Comparison of ENCODE assay signal across 13 cellular contexts in the genomic region with DNA sequence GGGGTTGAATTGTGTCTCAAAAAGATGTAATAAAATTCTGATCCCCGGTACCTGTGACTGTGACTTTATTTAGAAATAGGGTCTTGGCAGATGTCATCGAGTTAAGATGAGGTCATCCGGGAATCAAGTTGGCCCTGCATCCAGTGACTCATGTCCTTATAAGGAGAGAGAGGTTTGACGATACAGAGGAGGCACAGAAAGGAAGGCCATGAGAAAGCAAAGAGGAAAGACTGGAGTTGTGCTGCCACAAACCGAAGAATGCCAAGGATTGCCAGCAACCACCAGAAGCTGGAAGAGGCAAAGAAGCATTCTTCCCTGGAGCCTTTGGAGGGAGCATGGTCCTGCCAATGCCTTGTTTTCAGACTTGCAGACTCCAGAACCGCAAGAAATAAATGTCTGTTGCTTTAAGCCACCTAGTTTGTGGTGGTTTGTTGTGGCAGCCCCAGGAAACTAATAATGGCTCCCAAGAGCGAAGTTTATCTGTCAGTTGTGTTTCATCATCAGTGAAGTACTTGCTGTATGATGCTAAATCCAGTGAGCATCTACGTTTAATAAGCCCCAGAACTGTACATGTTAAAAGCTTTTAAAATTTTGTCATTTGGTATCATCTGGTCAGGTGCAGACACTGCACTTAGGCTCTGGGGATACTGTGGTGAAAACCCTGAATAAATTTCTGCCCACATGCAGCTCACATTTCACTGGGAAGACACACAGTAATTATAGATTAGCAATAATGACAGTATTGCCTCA.
A peak's percentile ranks its signal among the peaks of the same experiment; 100 is the strongest.
DNase-seq lines count a peak whose midpoint lies in the region; TF ChIP-seq lines count a peak whose summit lies in the region.
"Had no signal": no experiment of that assay in that cellular context is flagged by ENCODE, and none has a peak within 500 bp of the region (broad histone marks: within the 10 kb centered on the region; RNA-seq: fewer than 3 reads in every experiment).

No MANE protein-coding gene starts in this region.

- peak overlapping the region; percentile 62 to 85 (median 69) for H3K4me3 Mint-ChIP-seq in immature natural killer cell

- CTCF ChIA-PET in GM10248 (lab: Yijun Ruan, JAX) = no interaction called here

- peaks cover 0 to 5% (median 4%) of the 10 kb centered on the region in 3 donors for H3K27me3 Mint-ChIP-seq in immature natural killer cell (ENCODE audit: low read depth in 3 of 3)

- DNase-seq in AG08396 (ENCODE audit: low spot score) (peak; percentile 48), H4 (ENCODE audit: low spot score) (peak; percentile 99), adrenal gland (peak; percentile 27 to 66 (median 51)), immature natural killer cell (no peak), occipital lobe (lab: John Stamatoyannopoulos, UW) (no peak), DMS79 treated with DMSO at 0.1 percent for 48 hours (lab: John Stamatoyannopoulos, UW) (no peak), GM10248 (ENCODE audit: extremely low spot score) (no peak), GM10266 (ENCODE audit: extremely low spot score) (no peak)
- DNase-seq: SHP77 treated with DMSO at 0.1 percent for 48 hours, testis had no signal

- H3K4me1 ChIP-seq in adrenal gland (replicated peaks in 1 of 2) = peaks cover 6 to 28% of the 10 kb centered on the region in 2 donors
- H3K4me1 ChIP-seq: testis had no signal

- H3K27me3 ChIP-seq in adrenal gland = no peaks in the 10 kb centered on the region
- H3K27me3 ChIP-seq: testis had no signal

- POLR2A ChIA-PET in GM10248 (lab: Yijun Ruan, JAX) = no interaction called here

- peaks cover 54 to 74% of the 10 kb centered on the region in 2 donors for H3K4me1 Mint-ChIP-seq in immature natural killer cell

- H3K9me3 ChIP-seq in adrenal gland (replicated peaks in 1 of 3) = no peaks in the 10 kb centered on the region
- H3K9me3 ChIP-seq: testis had no signal

- H3K36me3 Mint-ChIP-seq in immature natural killer cell = peaks cover 0 to 4% (median 4%) of the 10 kb centered on the region in 3 donors

- 57 to 71% (median 62%) methylated on average over 8 of the region's 8 CpGs for WGBS in adrenal gland, 4 donors

- H3K36me3 ChIP-seq in adrenal gland (replicated peaks in 1 of 2) = no peaks in the 10 kb centered on the region

- peak overlapping the region in 1 of 5 donors; percentile 43 for H3K27ac ChIP-seq in adrenal gland
- H3K27ac ChIP-seq: KMS-11, testis had no signal

- intact Hi-C loops in adrenal gland (cut with DNase I) = loop anchor here in 1 of 2 donors (10.0 kb wide), 1 partner anchor 112 kb away; a partner anchor contains a TSS

- no peak overlapping the region for H3K4me3 ChIP-seq in adrenal gland
- H3K4me3 ChIP-seq: skin epidermis, testis had no signal

- H3K27ac Mint-ChIP-seq in immature natural killer cell = peak overlapping the region; percentile 30 to 89 (median 81)

- no peak for TF ChIP-seq POLR2A in adrenal gland (IDR thresholded peaks at IDR 0.05)

- no peak for TF ChIP-seq CTCF in adrenal gland (IDR thresholded peaks at IDR 0.05)
- TF ChIP-seq CTCF in GM10248 (IDR thresholded peaks at IDR 0.05; ENCODE audit: control extremely low read depth, extremely low read depth, low read depth, missing control alignments) = no peak
- TF ChIP-seq CTCF in GM10266 (IDR thresholded peaks at IDR 0.05; ENCODE audit: control insufficient read depth, insufficient read depth, low read depth, missing control alignments) = no peak

- H3K9me3 Mint-ChIP-seq in immature natural killer cell = no peaks in the 10 kb centered on the region
- H3K9me3 Mint-ChIP-seq: activated T-helper 2 cell treated with anti-CD3 and anti-CD28 coated beads, Interferon-gamma antibody, Interleukin-2, Interleukin-4, amounts not matched to agents 10 μg/mL and 5 μg/mL and 100 μg/mL, durations not matched to agents 14 hours and 24 hours and 36 hours had no signal

Comparison
In these comparisons a context has a peak if more than half of its experiments do, and no peak if none do; other contexts are left out.
1. DNase-seq: peak in AG08396 (single experiment), H4 (single experiment) and adrenal gland (7 of 7); none in immature natural killer cell (0 of 3), occipital lobe (single experiment), DMS79 treated with DMSO at 0.1 percent for 48 hours (single experiment), GM10248 (single experiment) and GM10266 (single experiment).